In genomic region chr6:44087623-44088022, GRCh38 we compare ENCODE assay signal across 17 cellular contexts. TPM values are rescaled to one million over a fixed set of nuclear protein-coding genes. Genes with fewer than 3 reads are reported as not detected.
DNase-seq lines count a peak whose midpoint lies in the region; ATAC-seq, FAIRE-seq and TF ChIP-seq lines count a peak whose summit lies in the region.
"Had no signal": no experiment of that assay in that cellular context is flagged by ENCODE, and none has a peak within 500 bp of the region (broad histone marks: within the 10 kb centered on the region; RNA-seq: fewer than 3 reads in every experiment).

No MANE protein-coding gene starts in this region.

- H3K36me3 Mint-ChIP-seq in stimulated activated memory B cell treated with anti-CD40 and anti-IgM and Interleukin-4, amounts not matched to agents 10 μg/mL and 1 μg/mL and 100 μg/mL, for 72 hours = no peaks in the 10 kb centered on the region

- ATAC-seq in HepG2 = no peak
- ATAC-seq in right lobe of liver = no peak
- no peak for ATAC-seq in stimulated activated memory B cell treated with anti-CD40 and anti-IgM and Interleukin-4, amounts not matched to agents 10 μg/mL and 1 μg/mL and 100 μg/mL, for 72 hours
- ATAC-seq: CD8-positive, alpha-beta T cell; GM23338 had no signal

- H2AK5ac ChIP-seq in neuronal stem cell (ENCODE audit: low read depth, low read length) = no peak overlapping the region

- H4K8ac ChIP-seq in neuronal stem cell (ENCODE audit: low read depth, low read length) = no peak overlapping the region

- BruUV-seq in HepG2 (replicated peaks; lab: Mats Ljungman, UMichigan) = no TSS peak

- H3K27me3 ChIP-seq in HepG2 (ENCODE audit: control insufficient read depth in 1 of 2, insufficient read depth in 2 of 2, low read length in 2 of 2) (no peaks in the 10 kb centered on the region), right lobe of liver (no peaks in the 10 kb centered on the region), neuronal stem cell (ENCODE audit: control insufficient read depth in 3 of 3, insufficient read depth in 3 of 3, low read depth in 1 of 3, low read length in 3 of 3) (no peaks in the 10 kb centered on the region)

- H2BK15ac ChIP-seq in neuronal stem cell (ENCODE audit: low read length) = no peak overlapping the region

- H3K36me3 ChIP-seq in HepG2 (replicated peaks in 1 of 2; ENCODE audit: control insufficient read depth in 1 of 2, insufficient read depth in 2 of 2, low read length in 2 of 2) (no peaks in the 10 kb centered on the region), right lobe of liver (no peaks in the 10 kb centered on the region), neuronal stem cell (replicated peaks in 1 of 2; ENCODE audit: control insufficient read depth in 2 of 2, insufficient read depth in 2 of 2, low read length in 2 of 2) (peaks cover 10 to 13% of the 10 kb centered on the region in 2 donors)

- H3K9me3 ChIP-seq in HepG2 (ENCODE audit: low read length) = no peaks in the 10 kb centered on the region
- no peaks in the 10 kb centered on the region for H3K9me3 ChIP-seq in right lobe of liver
- H3K9me3 ChIP-seq in neuronal stem cell (replicated peaks in 1 of 2; ENCODE audit: control insufficient read depth in 2 of 2, insufficient read depth in 1 of 2, low read depth in 1 of 2, low read length in 2 of 2) = no peaks in the 10 kb centered on the region

- H3K4me1 ChIP-seq in HepG2 (ENCODE audit: insufficient read depth, low read length) = peaks cover 75% of the 10 kb centered on the region
- H3K4me1 ChIP-seq in right lobe of liver = peaks cover 0 to 5% (median 2%) of the 10 kb centered on the region in 4 donors
- peaks cover 7 to 13% of the 10 kb centered on the region in 2 donors for H3K4me1 ChIP-seq in neuronal stem cell (ENCODE audit: control insufficient read depth in 2 of 2, insufficient read depth in 1 of 2, low read depth in 1 of 2, low read length in 2 of 2)

- peak overlapping the region; percentile 45 for H3K4ac ChIP-seq in neuronal stem cell (ENCODE audit: low read length)

- no peak overlapping the region for H3K4me2 ChIP-seq in HepG2 (ENCODE audit: low read depth, low read length)
- no peak overlapping the region for H3K4me2 ChIP-seq in neuronal stem cell (ENCODE audit: insufficient read depth, low read length, poor library complexity, severe bottlenecking)
- H3K4me2 ChIP-seq: GM23338 had no signal

- H3K14ac ChIP-seq in neuronal stem cell (ENCODE audit: low read length) = no peak overlapping the region

- H3K27ac Mint-ChIP-seq in stimulated activated memory B cell treated with anti-CD40 and anti-IgM and Interleukin-4, amounts not matched to agents 10 μg/mL and 1 μg/mL and 100 μg/mL, for 72 hours = no peak overlapping the region
- H3K27ac Mint-ChIP-seq: CD8-positive, alpha-beta T cell; GM23338 had no signal

- no peak overlapping the region for H3K23ac ChIP-seq in neuronal stem cell (ENCODE audit: low read depth, low read length, poor library complexity)

- TF ChIP-seq RAD21 in HepG2 (CRISPR knock-in tag; IDR thresholded peaks at IDR 0.05) = no peak

- no peak overlapping the region for H2BK12ac ChIP-seq in neuronal stem cell (ENCODE audit: low read length)

- no peak overlapping the region for H3K4me3 ChIP-seq in HepG2 (replicated peaks in 1 of 3; ENCODE audit: insufficient read depth in 1 of 3, low read depth in 2 of 3, low read length in 3 of 3)
- H3K4me3 ChIP-seq in right lobe of liver = no peak overlapping the region
- H3K4me3 ChIP-seq in neuronal stem cell (ENCODE audit: low read length in 2 of 2) = no peak overlapping the region
- H3K4me3 ChIP-seq: GM23338 had no signal

- H3K79me1 ChIP-seq in neuronal stem cell (ENCODE audit: low read depth, low read length) = no peaks in the 10 kb centered on the region

- no peak overlapping the region for H3K18ac ChIP-seq in neuronal stem cell (ENCODE audit: low read length)

- FAIRE-seq in HepG2 (lab: Jason Lieb, UNC) (no peak), frontal cortex (lab: Jason Lieb, UNC) (no peak)
- FAIRE-seq: D721Med, G401.6, GM12891 had no signal

- no peak overlapping the region for H2BK5ac ChIP-seq in neuronal stem cell (ENCODE audit: low read length)

- no peak overlapping the region for H3K4me3 Mint-ChIP-seq in stimulated activated memory B cell treated with anti-CD40 and anti-IgM and Interleukin-4, amounts not matched to agents 10 μg/mL and 1 μg/mL and 100 μg/mL, for 72 hours
- H3K4me3 Mint-ChIP-seq: CD14-positive monocyte; CD8-positive, alpha-beta T cell; GM23338 had no signal

- H2AFZ ChIP-seq in HepG2 (ENCODE audit: low read length) (no peak overlapping the region), neuronal stem cell (ENCODE audit: low read length) (no peak overlapping the region)
- H2AFZ ChIP-seq: GM23338 had no signal

- intact Hi-C loops in HepG2 (cut with micrococcal nuclease; ENCODE audit: unreplicated experiment) (no loop called here), right lobe of liver (cut with DNase I) (loop anchor here in 1 of 2 donors (10.0 kb wide), 1 partner anchor 423 kb away; no protein-coding TSS in a partner anchor)

- H3K4me1 Mint-ChIP-seq in stimulated activated memory B cell treated with anti-CD40 and anti-IgM and Interleukin-4, amounts not matched to agents 10 μg/mL and 1 μg/mL and 100 μg/mL, for 72 hours = no peaks in the 10 kb centered on the region
- H3K4me1 Mint-ChIP-seq: CD14-positive monocyte had no signal

- in situ Hi-C loops in HepG2 (cut with HindIII; ENCODE audit: extremely low pct_ligation_motif_present, low pct_unique_long_range_greater_than_20kb) = no loop called here

- TF ChIP-seq CTCF in HepG2 (CRISPR knock-in tag; IDR thresholded peaks at IDR 0.05) = no peak
- no peak for TF ChIP-seq CTCF in right lobe of liver (IDR thresholded peaks at IDR 0.05)
- no peak for TF ChIP-seq CTCF in VCaP (conservative IDR thresholded peaks at IDR 0.05)

- no peaks in the 10 kb centered on the region for H3K27me3 Mint-ChIP-seq in stimulated activated memory B cell treated with anti-CD40 and anti-IgM and Interleukin-4, amounts not matched to agents 10 μg/mL and 1 μg/mL and 100 μg/mL, for 72 hours

- H4K20me1 ChIP-seq in HepG2 (ENCODE audit: insufficient read depth, low read length) = no peaks in the 10 kb centered on the region

- no peaks in the 10 kb centered on the region for H3K79me2 ChIP-seq in HepG2 (ENCODE audit: insufficient read depth, low read length)

- TF ChIP-seq EP300 in HepG2 (IDR thresholded peaks at IDR 0.05; ENCODE audit: low read depth in 2 of 2, low read length in 2 of 2) (no peak), HepG2 (CRISPR knock-in tag; IDR thresholded peaks at IDR 0.05; ENCODE audit: borderline replicate concordance) (no peak)

- no peak for TF ChIP-seq POLR2A in HepG2 (IDR thresholded peaks at IDR 0.05; ENCODE audit: insufficient read depth in 1 of 2, low read depth in 2 of 2, low read length in 2 of 2)
- TF ChIP-seq POLR2A in right lobe of liver (IDR thresholded peaks at IDR 0.05) = no peak

- no peak overlapping the region for H3K27ac ChIP-seq in HepG2 (ENCODE audit: extremely low read length, insufficient read depth, low read length)
- no peak overlapping the region for H3K27ac ChIP-seq in right lobe of liver
- peak overlapping the region; percentile 62 for H3K27ac ChIP-seq in VCaP
- no peak overlapping the region for H3K27ac ChIP-seq in neuronal stem cell (replicated peaks; ENCODE audit: low read length)

- POLR2A ChIA-PET in HepG2 (lab: Yijun Ruan, JAX) = interaction anchor here (1.4 kb wide), 1 partner anchor 159 kb away, joined by 3 read pairs; the partner anchor contains the start of gene HSP90AB1

- H3K9ac ChIP-seq in HepG2 (ENCODE audit: insufficient read depth, low read depth, low read length) = no peak overlapping the region
- no peak overlapping the region for H3K9ac ChIP-seq in neuronal stem cell (ENCODE audit: low read depth, low read length, poor library complexity)

- CTCF ChIA-PET in HepG2 (lab: Yijun Ruan, JAX; ENCODE audit: low intra/inter-chr PET ratio, low total read pairs) = no interaction called here

- no peak overlapping the region for H4K91ac ChIP-seq in neuronal stem cell (ENCODE audit: low read depth, low read length, poor library complexity)

- no peak overlapping the region for H2BK120ac ChIP-seq in neuronal stem cell (ENCODE audit: low read depth, low read length)

- no peaks in the 10 kb centered on the region for H3K9me3 Mint-ChIP-seq in stimulated activated memory B cell treated with anti-CD40 and anti-IgM and Interleukin-4, amounts not matched to agents 10 μg/mL and 1 μg/mL and 100 μg/mL, for 72 hours
- H3K9me3 Mint-ChIP-seq: CD14-positive monocyte; CD8-positive, alpha-beta T cell; GM23338 had no signal

- 95% methylated on average over 2 of the region's 2 CpGs for WGBS in HepG2 (ENCODE audit: low lambda C conversion rate)
- no CpG with 5 or more reads among the region's 2 CpGs for WGBS in right lobe of liver (ENCODE audit: insufficient coverage, low coverage, low lambda C conversion rate, missing lambda C conversion rate)
- WGBS in neuronal stem cell (ENCODE audit: extremely low coverage in 2 of 2, insufficient read length in 2 of 2, insufficient replicate concordance in 1 of 2), 2 donors = no CpG with 5 or more reads among the region's 2 CpGs

- no peak for DNase-seq in HepG2 (ENCODE audit: low spot score)
- DNase-seq in right lobe of liver = no peak
- no peak for DNase-seq in neuronal stem cell (ENCODE audit: low spot score)
- no peak for DNase-seq in retina
- no peak for DNase-seq in frontal cortex (ENCODE audit: low spot score in 2 of 2)
- DNase-seq: ACHN; CD8-positive, alpha-beta T cell; DMS79 treated with DMSO at 0.1 percent for 48 hours; EL; H7 had no signal

RNA-seq across cellular contexts. Expression of gene MRPL14, which starts 39.6 kb away (rescaled TPM):
- total RNA-seq in HepG2 (2016; rRNA removed; fragmentation: Illumina TruSeq; extraction: Trizol) = 178 and 191 TPM in 2 replicates
- 169 and 189 TPM in 2 replicates for total RNA-seq in HepG2 (2016; cell fraction: cytosol; rRNA removed; fragmentation: Illumina TruSeq; extraction: Trizol; ENCODE audit: low read depth)
- total RNA-seq in HepG2 (2016; cell fraction: insoluble cytoplasmic fraction; rRNA removed; fragmentation: Illumina TruSeq; extraction: Trizol) = 186 and 208 TPM in 2 replicates
- total RNA-seq in HepG2 (2016; cell fraction: membrane; rRNA removed; fragmentation: Illumina TruSeq; extraction: Trizol) = 148 and 200 TPM in 2 replicates
- total RNA-seq in HepG2 (2016; cell fraction: nucleus; rRNA removed; fragmentation: Illumina TruSeq; extraction: Trizol) = 65.1 and 65.8 TPM in 2 replicates
- polyA plus RNA-seq in HepG2 (2011; rRNA removed) = 157 and 166 TPM in 2 replicates
- 144 and 170 TPM in 2 replicates for polyA plus RNA-seq in HepG2 (2011; cell fraction: cytosol; rRNA removed)
- polyA plus RNA-seq in HepG2 (2011; cell fraction: nucleus; rRNA removed) = 42.8 and 46.0 TPM in 2 replicates
- polyA plus RNA-seq in HepG2 (2012) = 135 and 137 TPM in 2 replicates
- 114 and 150 TPM in 2 replicates for polyA plus RNA-seq in HepG2 (2016; cell fraction: cytosol; fragmentation: Illumina TruSeq; extraction: Trizol; ENCODE audit: low read depth)
- polyA plus RNA-seq in HepG2 (2016; cell fraction: insoluble cytoplasmic fraction; fragmentation: Illumina TruSeq; extraction: Trizol; ENCODE audit: low read depth) = 163 and 186 TPM in 2 replicates
- 111 and 143 TPM in 2 replicates for polyA plus RNA-seq in HepG2 (2016; cell fraction: membrane; fragmentation: Illumina TruSeq; extraction: Trizol; ENCODE audit: low read depth)
- 92.9 and 98.5 TPM in 2 replicates for polyA plus RNA-seq in HepG2 (2016; cell fraction: nucleus; fragmentation: Illumina TruSeq; extraction: Trizol; ENCODE audit: insufficient read depth, low read depth)
- polyA minus RNA-seq in HepG2 (2011; rRNA and poly(A)+ RNA removed; ENCODE audit: low replicate concordance) = 33.2 and 40.9 TPM in 2 replicates
- 22.7 and 28.4 TPM in 2 replicates for polyA minus RNA-seq in HepG2 (2011; cell fraction: cytosol; rRNA and poly(A)+ RNA removed)
- 20.0 and 21.5 TPM in 2 replicates for polyA minus RNA-seq in HepG2 (2011; cell fraction: nucleus; rRNA and poly(A)+ RNA removed)
- 10 to 100 TPM; 26.5 to 70.0 (median 35.4) TPM for total RNA-seq in right lobe of liver
- polyA plus RNA-seq in neuronal stem cell (2013, experiment 1 of 2) = 64.6 TPM
- 66.2 TPM for polyA plus RNA-seq in neuronal stem cell (2013, experiment 2 of 2)
- total RNA-seq in frontal cortex = 41.2 TPM

RNA-seq across cellular contexts. Expression of gene TMEM63B, which starts 39.7 kb away (rescaled TPM):
- total RNA-seq in HepG2 (2016; rRNA removed; fragmentation: Illumina TruSeq; extraction: Trizol) (13.9 and 27.4 TPM in 2 replicates), right lobe of liver (10 to 100 TPM; 30.6 to 41.0 (median 36.8) TPM), frontal cortex (35.5 TPM)
- total RNA-seq in HepG2 (2016; cell fraction: cytosol; rRNA removed; fragmentation: Illumina TruSeq; extraction: Trizol; ENCODE audit: low read depth) = 5.1 and 5.8 TPM in 2 replicates
- 11.4 and 28.3 TPM in 2 replicates for total RNA-seq in HepG2 (2016; cell fraction: insoluble cytoplasmic fraction; rRNA removed; fragmentation: Illumina TruSeq; extraction: Trizol)
- 14.9 and 15.8 TPM in 2 replicates for total RNA-seq in HepG2 (2016; cell fraction: membrane; rRNA removed; fragmentation: Illumina TruSeq; extraction: Trizol)
- total RNA-seq in HepG2 (2016; cell fraction: nucleus; rRNA removed; fragmentation: Illumina TruSeq; extraction: Trizol) = 28.7 and 33.8 TPM in 2 replicates
- 75.8 and 83.8 TPM in 2 replicates for polyA plus RNA-seq in HepG2 (2011; rRNA removed)
- 81.0 and 82.0 TPM in 2 replicates for polyA plus RNA-seq in HepG2 (2011; cell fraction: cytosol; rRNA removed)
- 185 and 224 TPM in 2 replicates for polyA plus RNA-seq in HepG2 (2011; cell fraction: nucleus; rRNA removed)
- polyA plus RNA-seq in HepG2 (2012) = 37.7 and 41.7 TPM in 2 replicates
- 5.0 and 5.6 TPM in 2 replicates for polyA plus RNA-seq in HepG2 (2016; cell fraction: cytosol; fragmentation: Illumina TruSeq; extraction: Trizol; ENCODE audit: low read depth)
- polyA plus RNA-seq in HepG2 (2016; cell fraction: insoluble cytoplasmic fraction; fragmentation: Illumina TruSeq; extraction: Trizol; ENCODE audit: low read depth) = 13.6 and 16.8 TPM in 2 replicates
- polyA plus RNA-seq in HepG2 (2016; cell fraction: membrane; fragmentation: Illumina TruSeq; extraction: Trizol; ENCODE audit: low read depth) = 10.0 and 10.2 TPM in 2 replicates
- polyA plus RNA-seq in HepG2 (2016; cell fraction: nucleus; fragmentation: Illumina TruSeq; extraction: Trizol; ENCODE audit: insufficient read depth, low read depth) = 69.5 and 76.1 TPM in 2 replicates
- 62.2 and 179 TPM in 2 replicates for polyA minus RNA-seq in HepG2 (2011; rRNA and poly(A)+ RNA removed; ENCODE audit: low replicate concordance)
- polyA minus RNA-seq in HepG2 (2011; cell fraction: cytosol; rRNA and poly(A)+ RNA removed) = 36.8 and 42.0 TPM in 2 replicates
- polyA minus RNA-seq in HepG2 (2011; cell fraction: nucleus; rRNA and poly(A)+ RNA removed) = 36.6 and 36.8 TPM in 2 replicates
- 28.8 TPM for polyA plus RNA-seq in neuronal stem cell (2013, experiment 1 of 2)
- 27.4 TPM for polyA plus RNA-seq in neuronal stem cell (2013, experiment 2 of 2)
